9 cellular contexts compared by ENCODE assay signal in the genomic region with DNA sequence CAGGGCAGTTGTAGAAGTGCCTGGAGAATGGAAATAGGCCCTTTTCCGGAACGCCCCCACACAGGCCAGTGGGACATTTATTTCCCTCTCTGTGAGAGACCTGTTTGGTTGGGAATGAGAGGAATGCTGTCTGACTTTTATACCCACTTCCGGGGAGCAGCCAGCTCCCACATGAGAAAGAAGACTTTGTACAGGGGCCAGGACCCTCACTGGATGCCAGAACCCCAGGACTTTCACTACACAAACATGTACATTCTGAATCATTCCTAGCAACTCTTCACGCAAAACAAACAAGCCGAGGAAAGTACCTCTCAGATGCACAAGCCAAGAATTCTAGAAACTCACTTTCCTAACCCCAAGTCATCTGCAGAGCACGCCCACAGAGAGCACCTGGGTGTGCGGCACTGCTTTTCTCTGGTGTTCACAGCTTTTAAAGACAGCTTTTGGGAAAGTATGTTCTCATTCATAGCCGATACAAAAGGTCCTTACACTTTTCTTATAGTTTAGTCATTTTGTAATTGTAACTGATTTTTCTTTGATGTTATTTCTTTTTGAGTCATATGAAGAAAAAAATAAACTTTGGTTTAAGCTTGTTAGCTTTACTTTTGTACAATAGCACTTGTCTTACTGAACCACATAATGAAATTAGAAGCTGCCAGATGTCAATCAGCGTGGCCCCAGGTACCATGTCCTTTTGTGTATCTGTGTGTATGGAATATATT.
DNase-seq lines count a peak whose midpoint lies in the region; ATAC-seq and TF ChIP-seq lines count a peak whose summit lies in the region.
"Had no signal": no experiment of that assay in that cellular context is flagged by ENCODE, and none has a peak within 500 bp of the region (broad histone marks: within the 10 kb centered on the region; RNA-seq: fewer than 3 reads in every experiment).

No MANE protein-coding gene starts in this region.

- no peaks in the 10 kb centered on the region for H3K36me3 ChIP-seq in CD8-positive, alpha-beta T cell (ENCODE audit: insufficient read depth, low read length)

- H3K36me3 Mint-ChIP-seq in activated naive CD8-positive, alpha-beta T cell treated with anti-CD3 and anti-CD28 coated beads for 36 hours: no peaks in the 10 kb centered on the region
- H3K36me3 Mint-ChIP-seq in CD8-positive, alpha-beta T cell: no peaks in the 10 kb centered on the region

- H3K4me3 Mint-ChIP-seq in activated naive CD8-positive, alpha-beta T cell treated with anti-CD3 and anti-CD28 coated beads for 36 hours: no peak overlapping the region
- H3K4me3 Mint-ChIP-seq in CD8-positive, alpha-beta T cell: no peak overlapping the region
- H3K4me3 Mint-ChIP-seq: dendritic cell treated with granulocyte-macrophage colony-stimulating factor and Interleukin-4, amounts not matched to agents 40 ng/mL and 50 ng/mL, for 4 days had no signal

- H3K4me3 ChIP-seq in CD8-positive, alpha-beta T cell (ENCODE audit: low read depth, low read length): no peak overlapping the region

- no peaks in the 10 kb centered on the region for H3K9me3 Mint-ChIP-seq in activated naive CD8-positive, alpha-beta T cell treated with anti-CD3 and anti-CD28 coated beads for 36 hours
- no peaks in the 10 kb centered on the region for H3K9me3 Mint-ChIP-seq in CD8-positive, alpha-beta T cell
- H3K9me3 Mint-ChIP-seq: dendritic cell treated with granulocyte-macrophage colony-stimulating factor and Interleukin-4, amounts not matched to agents 40 ng/mL and 50 ng/mL, for 4 days had no signal

- CTCF ChIA-PET in CD8-positive, alpha-beta T cell (lab: Charles Lee): no interaction called here

- no peaks in the 10 kb centered on the region for H3K9me3 ChIP-seq in CD8-positive, alpha-beta T cell (ENCODE audit: low read length)

- intact Hi-C loops in CD8-positive, alpha-beta T cell (cut with DNase I, micrococcal nuclease): no loop called here

- H3K4me1 ChIP-seq in CD8-positive, alpha-beta T cell (ENCODE audit: insufficient read depth, low read length): no peaks in the 10 kb centered on the region

- POLR2A ChIA-PET in CD8-positive, alpha-beta T cell (lab: Charles Lee): no interaction called here

- peaks cover 12% of the 10 kb centered on the region for H3K4me1 Mint-ChIP-seq in activated naive CD8-positive, alpha-beta T cell treated with anti-CD3 and anti-CD28 coated beads for 36 hours
- peaks cover 5% of the 10 kb centered on the region for H3K4me1 Mint-ChIP-seq in CD8-positive, alpha-beta T cell (ENCODE audit: low read depth)

- TF ChIP-seq CTCF in CD8-positive, alpha-beta T cell (IDR thresholded peaks at IDR 0.05): no peak

- H3K27ac ChIP-seq in caudate nucleus (ENCODE audit: low read depth, low read length): no peak overlapping the region
- H3K27ac ChIP-seq in CD8-positive, alpha-beta T cell (ENCODE audit: low read depth, low read length): no peak overlapping the region

- no peaks in the 10 kb centered on the region for H3K27me3 Mint-ChIP-seq in activated naive CD8-positive, alpha-beta T cell treated with anti-CD3 and anti-CD28 coated beads for 36 hours
- H3K27me3 Mint-ChIP-seq in CD8-positive, alpha-beta T cell (ENCODE audit: low read depth): no peaks in the 10 kb centered on the region
- H3K27me3 Mint-ChIP-seq: dendritic cell treated with granulocyte-macrophage colony-stimulating factor and Interleukin-4, amounts not matched to agents 40 ng/mL and 50 ng/mL, for 4 days had no signal

- DNase-seq in activated naive CD8-positive, alpha-beta T cell treated with anti-CD3 and anti-CD28 coated beads for 36 hours: peak; percentile 40
- peak; percentile 30 for DNase-seq in stimulated activated CD4-positive, alpha-beta T cell treated with anti-CD3 and anti-CD28 coated beads, Interleukin-12 subunit alpha, Interleukin-12 subunit beta, amount 100 ng/mL, for 4 hours
- DNase-seq in left lobe of liver (ENCODE audit: low spot score) (no peak), NCI-H2107 (lab: John Stamatoyannopoulos, UW) (no peak), caudate nucleus (lab: John Stamatoyannopoulos, UW) (no peak)
- DNase-seq in CD8-positive, alpha-beta T cell: no peak

- H3K27ac Mint-ChIP-seq in activated naive CD8-positive, alpha-beta T cell treated with anti-CD3 and anti-CD28 coated beads for 36 hours: peak overlapping the region; percentile 66
- H3K27ac Mint-ChIP-seq in CD8-positive, alpha-beta T cell: no peak overlapping the region
- H3K27ac Mint-ChIP-seq: dendritic cell treated with granulocyte-macrophage colony-stimulating factor and Interleukin-4, amounts not matched to agents 40 ng/mL and 50 ng/mL, for 4 days had no signal

- ATAC-seq in GM19328 (IDR thresholded peaks at IDR 0.05; ENCODE audit: unreplicated experiment) (peak; percentile 54), HG03095 (IDR thresholded peaks at IDR 0.05; ENCODE audit: unreplicated experiment) (peak; percentile 90), left lobe of liver (no peak)
- ATAC-seq in CD8-positive, alpha-beta T cell: no peak

- no peaks in the 10 kb centered on the region for H3K27me3 ChIP-seq in CD8-positive, alpha-beta T cell (ENCODE audit: insufficient read depth, low read length)

Comparison
In these comparisons a context has a peak if more than half of its experiments do, and no peak if none do; other contexts are left out.
1. ATAC-seq: peak in GM19328 (single experiment) and HG03095 (single experiment); none in left lobe of liver (single experiment) and CD8-positive, alpha-beta T cell (single experiment).
2. DNase-seq: peak in activated naive CD8-positive, alpha-beta T cell treated with anti-CD3 and anti-CD28 coated beads for 36 hours (single experiment) and stimulated activated CD4-positive, alpha-beta T cell treated with anti-CD3 and anti-CD28 coated beads, Interleukin-12 subunit alpha, Interleukin-12 subunit beta, amount 100 ng/mL, for 4 hours (single experiment); none in left lobe of liver (single experiment), NCI-H2107 (single experiment), caudate nucleus (0 of 61) and CD8-positive, alpha-beta T cell (0 of 7).